ENCODE assay signal across 23 cellular contexts in genomic region chr7:129702316-129702715, GRCh38.
DNase-seq lines count a peak whose midpoint lies in the region; ATAC-seq and TF ChIP-seq lines count a peak whose summit lies in the region.
"Had no signal": no experiment of that assay in that cellular context is flagged by ENCODE, and none has a peak within 500 bp of the region (broad histone marks: within the 10 kb centered on the region; RNA-seq: fewer than 3 reads in every experiment).

No MANE protein-coding gene starts in this region.

- in situ Hi-C loops in brain microvascular endothelial cell (cut with HindIII; ENCODE audit: low pct_ligation_motif_present, low sequenced_read_pairs) = no loop called here
- in situ Hi-C loops in HAP-1 (cut with MboI; ENCODE audit: low sequenced_read_pairs) = no loop called here

- peak; percentile 3 for DNase-seq in AG09309 (ENCODE audit: low read depth)
- DNase-seq in NCI-H226 = peak; percentile 35
- peak; percentile 48 for DNase-seq in brain microvascular endothelial cell
- DNase-seq in iris pigment epithelial cell (ENCODE audit: low read depth) = peak; percentile 39
- DNase-seq in retina = no peak
- DNase-seq in HAP-1 (ENCODE audit: low spot score in 2 of 2) = no peak
- DNase-seq: activated CD4-positive, alpha-beta T cell treated with anti-CD3 and anti-CD28 coated beads, Interleukin-2, amount 10 ng/mL, durations not matched to agents 24 days and 14 days; activated T-cell treated with anti-CD3 and anti-CD28 coated beads, Interleukin-2, amount 50 U/mL, for 4 hours; adrenal gland; colonic mucosa; effector CD8-positive, alpha-beta T cell; erythroblast; GDM1; GOT3; MG63; NCI-H1417; NCI-H2081 treated with DMSO at 0.1 percent for 48 hours; NCI-H774; RPMI8226; stimulated activated naive CD4-positive, alpha-beta T cell treated with Interleukin-2 at 50 U/mL for 16 hours had no signal

- H3K4me3 ChIP-seq in AG09309 (ENCODE audit: control insufficient read depth, low read depth, low read length) (no peak overlapping the region), brain microvascular endothelial cell (ENCODE audit: low read depth, low read length) (no peak overlapping the region), HAP-1 (no peak overlapping the region)
- H3K4me3 ChIP-seq: adrenal gland, breast epithelium, colonic mucosa, MG63 had no signal

- H3K36me3 ChIP-seq in brain microvascular endothelial cell (replicated peaks) = no peaks in the 10 kb centered on the region
- H3K36me3 ChIP-seq in HAP-1 (replicated peaks) = no peaks in the 10 kb centered on the region; the same call in 1 of the 2 replicates
- H3K36me3 ChIP-seq: adrenal gland, breast epithelium, colonic mucosa, MG63 had no signal

- H3K9me3 ChIP-seq in HAP-1 = no peaks in the 10 kb centered on the region
- H3K9me3 ChIP-seq: adrenal gland, breast epithelium, colonic mucosa, MG63 had no signal

- H3K4me1 ChIP-seq in HAP-1 = no peaks in the 10 kb centered on the region
- H3K4me1 ChIP-seq: adrenal gland, breast epithelium, colonic mucosa had no signal

- no peak for TF ChIP-seq CTCF in AG09309 (IDR thresholded peaks at IDR 0.05; ENCODE audit: control insufficient read depth, insufficient read depth, low read depth, low read length, missing control alignments)
- TF ChIP-seq CTCF in brain microvascular endothelial cell (IDR thresholded peaks at IDR 0.05; ENCODE audit: low read depth, low read length, missing control alignments) = no peak

- no peaks in the 10 kb centered on the region for H3K27me3 ChIP-seq in brain microvascular endothelial cell (replicated peaks)
- no peaks in the 10 kb centered on the region for H3K27me3 ChIP-seq in HAP-1 (ENCODE audit: low read depth)
- H3K27me3 ChIP-seq: adrenal gland, breast epithelium, colonic mucosa, MG63 had no signal

- ATAC-seq in HG02884 (IDR thresholded peaks at IDR 0.05; ENCODE audit: unreplicated experiment) = no peak
- no peak for ATAC-seq in HG03135 (IDR thresholded peaks at IDR 0.05; ENCODE audit: unreplicated experiment)
- ATAC-seq: activated T-cell treated with anti-CD3 and anti-CD28 coated beads, Interleukin-2, amount 50 U/mL, for 4 hours had no signal

- no peak overlapping the region for H3K27ac ChIP-seq in brain microvascular endothelial cell
- H3K27ac ChIP-seq: adrenal gland, breast epithelium, colonic mucosa had no signal

Comparison
In these comparisons a context has a peak if more than half of its experiments do, and no peak if none do; other contexts are left out.
1. DNase-seq: peak in AG09309 (single experiment), NCI-H226 (single experiment), brain microvascular endothelial cell (single experiment) and iris pigment epithelial cell (single experiment); none in retina (single experiment) and HAP-1 (0 of 2).